Comparison of ENCODE assay signal across 7 cellular contexts in the genomic region with DNA sequence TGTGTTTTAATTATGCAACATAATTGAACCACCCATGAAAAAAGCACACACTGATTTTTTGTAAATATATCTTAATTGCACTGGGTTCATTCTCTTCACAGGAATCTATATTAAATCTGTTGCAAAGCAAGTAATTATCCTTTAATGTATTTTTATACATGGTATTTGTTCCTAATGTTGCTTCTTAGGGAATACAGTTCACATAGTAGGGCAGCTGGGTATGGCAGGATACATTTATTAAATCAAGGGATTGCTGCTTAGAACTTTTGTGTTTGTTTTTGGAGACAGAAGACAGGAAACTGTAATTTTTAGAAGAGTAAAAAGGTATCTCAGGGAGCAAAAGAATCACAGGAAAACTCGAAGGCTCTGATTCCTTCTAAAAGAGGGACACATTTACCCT. TPM values are rescaled to one million over a fixed set of nuclear protein-coding genes. Genes with fewer than 3 reads are reported as not detected.
DNase-seq lines count a peak whose midpoint lies in the region; ATAC-seq and TF ChIP-seq lines count a peak whose summit lies in the region.

No MANE protein-coding gene starts in this region.

- CTCF ChIA-PET in activated CD8-positive, alpha-beta T cell treated with anti-CD3 and anti-CD28 coated beads, Interleukin-2, amount 10 ng/mL, durations not matched to agents 7 days and 5 days (lab: Charles Lee), result interaction anchor here (1.4 kb wide), 1 partner anchor 26 kb away, joined by 4 read pairs; no protein-coding TSS in a partner anchor

- H3K9ac ChIP-seq in iPS-18a (ENCODE audit: low read length), result peak overlapping the region; percentile 76

- H3K4me3 Mint-ChIP-seq in activated CD8-positive, alpha-beta T cell treated with anti-CD3 and anti-CD28 coated beads, Interleukin-2, amount 10 ng/mL, durations not matched to agents 7 days and 5 days, result peak overlapping the region; percentile 96
- H3K4me3 Mint-ChIP-seq in stimulated activated naive B cell treated with anti-CD40 and anti-IgM and Interleukin-4, amounts not matched to agents 10 μg/mL and 1 μg/mL and 100 μg/mL, for 72 hours, result peak overlapping the region; percentile 89 to 96

- peaks cover 15% of the 10 kb centered on the region for H3K4me1 ChIP-seq in iPS-18a (ENCODE audit: control insufficient read depth, low read depth, low read length)

- no peak for DNase-seq in HL-60 (ENCODE audit: low read depth in 1 of 2, low spot score in 1 of 2)
- DNase-seq in activated CD8-positive, alpha-beta T cell treated with anti-CD3 and anti-CD28 coated beads, Interleukin-2, amount 10 ng/mL, durations not matched to agents 7 days and 5 days, result no peak
- DNase-seq in stimulated activated naive B cell treated with anti-CD40 and anti-IgM and Interleukin-4, amounts not matched to agents 10 μg/mL and 1 μg/mL and 100 μg/mL, for 72 hours, result no peak
- no peak for DNase-seq in left colon

- no peaks in the 10 kb centered on the region for H3K9me3 Mint-ChIP-seq in activated CD8-positive, alpha-beta T cell treated with anti-CD3 and anti-CD28 coated beads, Interleukin-2, amount 10 ng/mL, durations not matched to agents 7 days and 5 days (ENCODE audit: insufficient read depth)
- H3K9me3 Mint-ChIP-seq in stimulated activated naive B cell treated with anti-CD40 and anti-IgM and Interleukin-4, amounts not matched to agents 10 μg/mL and 1 μg/mL and 100 μg/mL, for 72 hours, result no peaks in the 10 kb centered on the region

- H3K27ac Mint-ChIP-seq in activated CD8-positive, alpha-beta T cell treated with anti-CD3 and anti-CD28 coated beads, Interleukin-2, amount 10 ng/mL, durations not matched to agents 7 days and 5 days, result peak overlapping the region; percentile 97
- peak overlapping the region; percentile 98 for H3K27ac Mint-ChIP-seq in stimulated activated naive B cell treated with anti-CD40 and anti-IgM and Interleukin-4, amounts not matched to agents 10 μg/mL and 1 μg/mL and 100 μg/mL, for 72 hours

- H3K27ac ChIP-seq in HL-60 (replicated peaks) (peak overlapping the region; percentile 96), iPS-18a (ENCODE audit: low read length) (no peak overlapping the region)

- intact Hi-C loops in left colon (cut with DNase I, micrococcal nuclease), result no loop called here

- H3K4me3 ChIP-seq in HL-60 (replicated peaks; ENCODE audit: insufficient read depth, low read length) (no peak overlapping the region; the same call in 1 of the 2 replicates), iPS-18a (ENCODE audit: low read length) (peak overlapping the region; percentile 69)

- H3K36me3 ChIP-seq in iPS-18a (ENCODE audit: control insufficient read depth, low read depth, low read length), result no peaks in the 10 kb centered on the region

- H3K27me3 ChIP-seq in HL-60 (ENCODE audit: insufficient read depth, poor library complexity, severe bottlenecking) (no peaks in the 10 kb centered on the region), iPS-18a (ENCODE audit: control insufficient read depth, insufficient read depth, low read length) (peaks cover 4% of the 10 kb centered on the region)

- H3K9me3 ChIP-seq in iPS-18a (ENCODE audit: control insufficient read depth, low read depth, low read length), result no peaks in the 10 kb centered on the region

- no peak for TF ChIP-seq CTCF in HL-60 (IDR thresholded peaks at IDR 0.05; ENCODE audit: insufficient read depth, low read length)

- no peak for ATAC-seq in activated CD8-positive, alpha-beta T cell treated with anti-CD3 and anti-CD28 coated beads, Interleukin-2, amount 10 ng/mL, durations not matched to agents 7 days and 5 days
- ATAC-seq in stimulated activated naive B cell treated with anti-CD40 and anti-IgM and Interleukin-4, amounts not matched to agents 10 μg/mL and 1 μg/mL and 100 μg/mL, for 72 hours (replicated peaks), result no peak
- no peak for ATAC-seq in GM19467 (IDR thresholded peaks at IDR 0.05; ENCODE audit: unreplicated experiment)
- no peak for ATAC-seq in left colon
- ATAC-seq in GM19023 (IDR thresholded peaks at IDR 0.05; ENCODE audit: unreplicated experiment), result no peak

- no peaks in the 10 kb centered on the region for H3K27me3 Mint-ChIP-seq in activated CD8-positive, alpha-beta T cell treated with anti-CD3 and anti-CD28 coated beads, Interleukin-2, amount 10 ng/mL, durations not matched to agents 7 days and 5 days (ENCODE audit: low read depth)
- peaks cover 0 to 9% of the 10 kb centered on the region in 2 donors for H3K27me3 Mint-ChIP-seq in stimulated activated naive B cell treated with anti-CD40 and anti-IgM and Interleukin-4, amounts not matched to agents 10 μg/mL and 1 μg/mL and 100 μg/mL, for 72 hours

- peaks cover 29% of the 10 kb centered on the region for H3K4me1 Mint-ChIP-seq in activated CD8-positive, alpha-beta T cell treated with anti-CD3 and anti-CD28 coated beads, Interleukin-2, amount 10 ng/mL, durations not matched to agents 7 days and 5 days (ENCODE audit: low read depth)
- peaks cover 15 to 30% of the 10 kb centered on the region in 2 donors for H3K4me1 Mint-ChIP-seq in stimulated activated naive B cell treated with anti-CD40 and anti-IgM and Interleukin-4, amounts not matched to agents 10 μg/mL and 1 μg/mL and 100 μg/mL, for 72 hours

- POLR2A ChIA-PET in activated CD8-positive, alpha-beta T cell treated with anti-CD3 and anti-CD28 coated beads, Interleukin-2, amount 10 ng/mL, durations not matched to agents 7 days and 5 days (lab: Charles Lee), result interaction anchor here (1.5 kb wide), 1 partner anchor 9 kb away, joined by 4 read pairs; no protein-coding TSS in a partner anchor

- peaks cover 7% of the 10 kb centered on the region for H3K36me3 Mint-ChIP-seq in activated CD8-positive, alpha-beta T cell treated with anti-CD3 and anti-CD28 coated beads, Interleukin-2, amount 10 ng/mL, durations not matched to agents 7 days and 5 days (ENCODE audit: low read depth)
- H3K36me3 Mint-ChIP-seq in stimulated activated naive B cell treated with anti-CD40 and anti-IgM and Interleukin-4, amounts not matched to agents 10 μg/mL and 1 μg/mL and 100 μg/mL, for 72 hours, result peaks cover 3 to 9% of the 10 kb centered on the region in 2 donors

RNA-seq across cellular contexts. Expression of a gene that starts 1.0 kb away (rescaled TPM):
- total RNA-seq in activated CD8-positive, alpha-beta T cell treated with anti-CD3 and anti-CD28 coated beads, Interleukin-2, amount 10 ng/mL, durations not matched to agents 7 days and 5 days, result 10 to 100 TPM in 1 of 2 experiments, 1 to 10 TPM in 1; 9.5 to 10.1 TPM
- total RNA-seq in left colon, result 1 to 10 TPM; 5.1 to 5.5 TPM

RNA-seq across cellular contexts. Expression of a gene that starts 18.9 kb away (rescaled TPM):
- not detected for total RNA-seq in activated CD8-positive, alpha-beta T cell treated with anti-CD3 and anti-CD28 coated beads, Interleukin-2, amount 10 ng/mL, durations not matched to agents 7 days and 5 days
- under 1 TPM; 0.09 to 0.14 TPM for total RNA-seq in left colon

RNA-seq across cellular contexts. Expression of a gene that starts 48.5 kb away (rescaled TPM):
- total RNA-seq in activated CD8-positive, alpha-beta T cell treated with anti-CD3 and anti-CD28 coated beads, Interleukin-2, amount 10 ng/mL, durations not matched to agents 7 days and 5 days, result not detected
- under 1 TPM in 1 of 2 donors, not detected in 1; 0.14 TPM for total RNA-seq in left colon
